ENCODE assay signal across 19 cellular contexts in genomic region chr15:79132770-79133169, GRCh38. TPM values are rescaled to one million over a fixed set of nuclear protein-coding genes. Genes with fewer than 3 reads are reported as not detected.
DNase-seq lines count a peak whose midpoint lies in the region; ATAC-seq and TF ChIP-seq lines count a peak whose summit lies in the region.
"Had no signal": no experiment of that assay in that cellular context is flagged by ENCODE, and none has a peak within 500 bp of the region (broad histone marks: within the 10 kb centered on the region; RNA-seq: fewer than 3 reads in every experiment).

No MANE protein-coding gene starts in this region.

- no peaks in the 10 kb centered on the region for H3K36me3 Mint-ChIP-seq in MCF 10A (ENCODE audit: insufficient read depth, unreplicated experiment)
- H3K36me3 Mint-ChIP-seq: CD14-positive monocyte; CD4-positive, alpha-beta memory T cell had no signal

- no TSS peak for BruUV-seq in MCF 10A (replicated peaks; lab: Mats Ljungman, UMichigan)
- no TSS peak for BruUV-seq in mammary epithelial cell (replicated peaks; lab: Mats Ljungman, UMichigan)

- POLR2A ChIA-PET in MCF 10A (lab: Yijun Ruan, JAX) = no interaction called here

- CTCF ChIA-PET in MCF 10A (lab: Yijun Ruan, JAX) = interaction anchor here (0.6 to 1.3 kb wide), 3 partner anchors 47 to 227 kb away, joined by 3 to 4 read pairs (median 3); no protein-coding TSS in a partner anchor
- CTCF ChIA-PET in mammary epithelial cell (lab: Charles Lee; ENCODE audit: low non-redundant PET) = no interaction called here

- H3K4me1 ChIP-seq in breast epithelium = no peaks in the 10 kb centered on the region
- H3K4me1 ChIP-seq in mammary epithelial cell (ENCODE audit: insufficient read depth, low read length) = no peaks in the 10 kb centered on the region
- H3K4me1 ChIP-seq: BLaER1 had no signal

- no peak for TF ChIP-seq CTCF in MCF 10A (IDR thresholded peaks at IDR 0.05; ENCODE audit: unreplicated experiment)
- no peak for TF ChIP-seq CTCF in breast epithelium (IDR thresholded peaks at IDR 0.05)
- TF ChIP-seq CTCF in mammary epithelial cell (conservative IDR thresholded peaks at IDR 0.05 in 1 of 2, IDR thresholded peaks at IDR 0.05 in 1 of 2; ENCODE audit: extremely low read depth in 1 of 2, insufficient read depth in 1 of 2, low read depth in 1 of 2, low read length in 2 of 2) = no peak
- TF ChIP-seq CTCF in fibroblast of mammary gland (conservative IDR thresholded peaks at IDR 0.05; ENCODE audit: control insufficient read depth, insufficient read depth, low read depth, low read length) = no peak
- TF ChIP-seq CTCF in lower leg skin (IDR thresholded peaks at IDR 0.05) = no peak

- peaks cover 55% of the 10 kb centered on the region for H3K27me3 Mint-ChIP-seq in MCF 10A (ENCODE audit: insufficient read depth, unreplicated experiment)

- H3K27ac ChIP-seq in breast epithelium (no peak overlapping the region), mammary epithelial cell (ENCODE audit: insufficient read depth, low read depth, low read length) (no peak overlapping the region)
- H3K27ac ChIP-seq: BLaER1 had no signal

- intact Hi-C loops in MCF 10A (cut with micrococcal nuclease) (no loop called here), breast epithelium (cut with DNase I; ENCODE audit: low total_unique reads) (no loop called here), mammary epithelial cell (cut with micrococcal nuclease) (no loop called here), lower leg skin (cut with DNase I; ENCODE audit: low total_unique reads) (no loop called here)

- H3K4me3 ChIP-seq in breast epithelium = no peak overlapping the region
- no peak overlapping the region for H3K4me3 ChIP-seq in mammary epithelial cell (replicated peaks in 1 of 3; ENCODE audit: insufficient read depth in 1 of 3, low read depth in 2 of 3, low read length in 3 of 3)
- H3K4me3 ChIP-seq in fibroblast of mammary gland (ENCODE audit: control insufficient read depth, low read depth, low read length) = no peak overlapping the region
- H3K4me3 ChIP-seq in lower leg skin (ENCODE audit: low read depth, poor library complexity, severe bottlenecking) = no peak overlapping the region
- H3K4me3 ChIP-seq: BLaER1 had no signal

- in situ Hi-C loops in mammary epithelial cell (cut with MboI; ENCODE audit: low sequenced_read_pairs in 2 of 2) = no loop called here

- H3K4me1 Mint-ChIP-seq in MCF 10A (ENCODE audit: insufficient read depth, unreplicated experiment) = no peaks in the 10 kb centered on the region
- H3K4me1 Mint-ChIP-seq: CD14-positive monocyte; CD4-positive, alpha-beta memory T cell had no signal

- H3K9ac ChIP-seq in mammary epithelial cell (ENCODE audit: insufficient read depth, low read length) = no peak overlapping the region
- H3K9ac ChIP-seq: BLaER1 had no signal

- no peaks in the 10 kb centered on the region for H3K79me2 ChIP-seq in mammary epithelial cell (ENCODE audit: insufficient read depth, low read length)

- no peaks in the 10 kb centered on the region for H3K9me3 Mint-ChIP-seq in MCF 10A (ENCODE audit: unreplicated experiment)
- H3K9me3 Mint-ChIP-seq: CD4-positive, alpha-beta memory T cell had no signal

- no peaks in the 10 kb centered on the region for H3K36me3 ChIP-seq in breast epithelium
- no peaks in the 10 kb centered on the region for H3K36me3 ChIP-seq in mammary epithelial cell (ENCODE audit: insufficient read depth, low read length)
- H3K36me3 ChIP-seq: BLaER1 had no signal

- ATAC-seq in HG03432 (IDR thresholded peaks at IDR 0.05; ENCODE audit: unreplicated experiment) = no peak
- ATAC-seq: HCT116 had no signal

- dilution Hi-C loops in mammary epithelial cell (cut with HindIII; ENCODE audit: low sequenced_read_pairs) = no loop called here

- no peak overlapping the region for H3K27ac Mint-ChIP-seq in MCF 10A (ENCODE audit: low read depth, unreplicated experiment)
- H3K27ac Mint-ChIP-seq: CD4-positive, alpha-beta memory T cell had no signal

- DNase-seq in MCF 10A (ENCODE audit: unreplicated experiment) (peak; percentile 10), breast epithelium (ENCODE audit: low spot score in 2 of 2) (no peak), mammary epithelial cell (peak; percentile 58), fibroblast of mammary gland (ENCODE audit: low read depth) (peak; percentile 1), NCI-H1048 (lab: John Stamatoyannopoulos, UW) (no peak), lower leg skin (ENCODE audit: low spot score in 2 of 2) (no peak)
- DNase-seq in stimulated activated CD4-positive, alpha-beta T cell treated with anti-CD3 and anti-CD28 coated beads, Interleukin-15, amount 100 ng/mL, for 24 hours = no peak
- DNase-seq: 8988T; CD4-positive, alpha-beta memory T cell; DMS 273 treated with DMSO at 0.1 percent for 48 hours; DMS79; GF-D8; GOT3; H7 had no signal

- TF ChIP-seq POLR2A in breast epithelium (IDR thresholded peaks at IDR 0.05) = no peak
- no peak for TF ChIP-seq POLR2A in lower leg skin (IDR thresholded peaks at IDR 0.05)

- H4K20me1 ChIP-seq in mammary epithelial cell (ENCODE audit: insufficient read depth, low read length) = no peaks in the 10 kb centered on the region
- H4K20me1 ChIP-seq: BLaER1 had no signal

- no peak overlapping the region for H3K4me3 Mint-ChIP-seq in MCF 10A (ENCODE audit: unreplicated experiment)
- H3K4me3 Mint-ChIP-seq: CD14-positive monocyte; CD4-positive, alpha-beta memory T cell had no signal

- H3K27me3 ChIP-seq in breast epithelium = no peaks in the 10 kb centered on the region
- H3K27me3 ChIP-seq in mammary epithelial cell (ENCODE audit: insufficient read depth, low read length) = peaks cover 3% of the 10 kb centered on the region
- H3K27me3 ChIP-seq: BLaER1 had no signal

- no peak overlapping the region for H3K4me2 ChIP-seq in mammary epithelial cell (ENCODE audit: insufficient read depth, low read depth, low read length)
- H3K4me2 ChIP-seq: BLaER1 had no signal

- no peak overlapping the region for H2AFZ ChIP-seq in mammary epithelial cell (ENCODE audit: low read depth, low read length)

- 46% methylated on average over 1 of the region's 1 CpG for WGBS in mammary epithelial cell (ENCODE audit: low coverage, missing lambda C conversion rate)
- WGBS in lower leg skin, 2 donors = 87 to 90% methylated on average over 1 of the region's 1 CpG

- H3K9me3 ChIP-seq in breast epithelium = peaks cover 0 to 5% of the 10 kb centered on the region in 2 donors
- no peaks in the 10 kb centered on the region for H3K9me3 ChIP-seq in mammary epithelial cell (replicated peaks; ENCODE audit: insufficient read depth, low read length)

RNA-seq across cellular contexts. Expression of gene RASGRF1, which starts 42.2 kb away (rescaled TPM):
- total RNA-seq in MCF 10A (2022) (0.29 and 0.70 TPM in 2 replicates), breast epithelium (under 1 TPM in 2 of 3 donors, not detected in 1; 0.15 to 0.16 TPM), mammary epithelial cell (under 1 TPM; 0.33 to 0.71 TPM), lower leg skin (under 1 TPM in 1 of 4 donors, not detected in 3; 0.10 TPM)
- 1.1 TPM for polyA plus RNA-seq in mammary epithelial cell
- polyA minus RNA-seq in mammary epithelial cell = 0.67 TPM
- total RNA-seq: CD4-positive, alpha-beta memory T cell; Daoy had no signal
- polyA plus RNA-seq: CD14-positive monocyte; CD4-positive, alpha-beta memory T cell had no signal

Comparison
In these comparisons a context has a peak if more than half of its experiments do, and no peak if none do; other contexts are left out.
1. DNase-seq: peak in MCF 10A (single experiment), mammary epithelial cell (single experiment) and fibroblast of mammary gland (single experiment); none in breast epithelium (0 of 2), NCI-H1048 (single experiment), stimulated activated CD4-positive, alpha-beta T cell treated with anti-CD3 and anti-CD28 coated beads, Interleukin-15, amount 100 ng/mL, for 24 hours (single experiment) and lower leg skin (0 of 2).